In the genomic region with DNA sequence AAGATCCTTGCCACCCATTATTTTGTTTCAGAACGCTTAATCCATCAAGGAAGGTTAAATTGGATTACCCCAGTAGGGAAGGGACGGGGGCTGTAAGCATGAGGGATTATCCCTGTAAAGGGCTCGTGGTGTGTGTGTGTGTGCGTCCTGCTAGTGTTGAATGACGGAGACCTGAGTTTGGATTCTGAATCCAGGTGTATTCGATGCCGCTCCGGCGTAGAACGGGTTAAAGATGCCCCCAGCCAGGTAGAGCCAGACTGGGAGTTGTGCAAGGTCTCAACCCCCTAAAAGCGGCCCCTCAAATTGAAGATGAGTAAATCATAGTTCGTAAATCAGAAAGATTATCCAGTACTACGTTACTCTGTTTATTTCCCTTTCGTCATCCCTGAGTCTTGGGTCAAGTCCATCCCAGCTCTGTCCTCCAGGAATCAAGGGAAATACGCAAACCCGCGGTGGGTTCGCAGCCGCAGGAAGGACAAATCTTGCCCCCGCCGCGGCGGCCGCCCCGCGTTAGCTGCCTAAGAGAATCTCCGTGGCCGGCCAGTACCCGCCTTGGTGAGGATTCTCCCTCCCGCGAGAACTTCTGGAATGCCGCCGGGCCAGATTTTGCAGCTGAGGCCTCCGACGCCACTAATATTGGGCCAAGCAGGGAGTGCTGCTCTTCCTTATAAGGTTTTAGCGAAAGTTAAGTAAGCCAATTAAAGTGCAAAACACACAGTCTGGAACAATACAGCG, we compare ENCODE assay signal across 8 cellular contexts. TPM values are rescaled to one million over a fixed set of nuclear protein-coding genes. Genes with fewer than 3 reads are reported as not detected.
DNase-seq lines count a peak whose midpoint lies in the region; ATAC-seq and TF ChIP-seq lines count a peak whose summit lies in the region.

No MANE protein-coding gene starts in this region.

- peaks cover 5 to 17% of the 10 kb centered on the region in 2 donors for H3K36me3 Mint-ChIP-seq in CD4-positive, alpha-beta memory T cell

- intact Hi-C loops in CD4-positive, alpha-beta memory T cell (cut with micrococcal nuclease) = loop anchor here (1.0 to 2.0 kb wide), 2 partner anchors 193 to 467 kb away; a partner anchor contains a TSS
- intact Hi-C loops in OCI-LY7 (cut with micrococcal nuclease; ENCODE audit: unreplicated experiment) = loop anchor here (2.0 to 10.0 kb wide), 2 partner anchors 193 to 713 kb away; a partner anchor contains a TSS
- intact Hi-C loops in mammary epithelial cell (cut with micrococcal nuclease) = loop anchor here (5.0 kb wide), 2 partner anchors 370 to 475 kb away; no protein-coding TSS in a partner anchor
- intact Hi-C loops in gastrocnemius medialis (cut with DNase I; ENCODE audit: low total_unique reads) = loop anchor here (2.0 to 10.0 kb wide), 2 partner anchors 57 to 467 kb away; a partner anchor contains a TSS

- peak overlapping the region; percentile 93 for H2AFZ ChIP-seq in OCI-LY7 (ENCODE audit: low read length)
- H2AFZ ChIP-seq in mammary epithelial cell (ENCODE audit: low read depth, low read length) = peak overlapping the region; percentile 85

- H3K9me3 Mint-ChIP-seq in CD4-positive, alpha-beta memory T cell = peaks cover 0 to 6% (median 0%) of the 10 kb centered on the region in 8 donors

- no peak for TF ChIP-seq CTCF in OCI-LY7 (conservative IDR thresholded peaks at IDR 0.05; ENCODE audit: low read length)
- TF ChIP-seq CTCF in mammary epithelial cell (conservative IDR thresholded peaks at IDR 0.05 in 1 of 2, IDR thresholded peaks at IDR 0.05 in 1 of 2; ENCODE audit: extremely low read depth in 1 of 2, insufficient read depth in 1 of 2, low read depth in 1 of 2, low read length in 2 of 2) = no peak
- TF ChIP-seq CTCF in gastrocnemius medialis (IDR thresholded peaks at IDR 0.05 in 4 of 5, conservative IDR thresholded peaks at IDR 0.05 in 1 of 5) = no peak

- no peaks in the 10 kb centered on the region for H3K9me3 ChIP-seq in CD4-positive, alpha-beta memory T cell (ENCODE audit: control insufficient read depth in 1 of 2, low read length in 2 of 2)
- H3K9me3 ChIP-seq in OCI-LY7 (ENCODE audit: low read length) (no peaks in the 10 kb centered on the region), mammary epithelial cell (replicated peaks; ENCODE audit: insufficient read depth, low read length) (no peaks in the 10 kb centered on the region), iPS-20b (ENCODE audit: insufficient read depth, low read depth, low read length) (no peaks in the 10 kb centered on the region), gastrocnemius medialis (no peaks in the 10 kb centered on the region)

- peaks cover 5% of the 10 kb centered on the region in 2 donors for H3K27me3 Mint-ChIP-seq in CD4-positive, alpha-beta memory T cell

- whole genome bisulfite sequencing in mammary epithelial cell (ENCODE audit: low coverage, missing lambda C conversion rate) = 4% methylated on average over 29 of the region's 37 CpGs

- CTCF ChIA-PET in CD4-positive, alpha-beta memory T cell (lab: Charles Lee; ENCODE audit: partially characterized antibody) = interaction anchor here (0.7 to 5.9 kb wide), 6 partner anchors 11 to 437 kb away, joined by 3 to 35 read pairs (median 4); no protein-coding TSS in a partner anchor
- CTCF ChIA-PET in OCI-LY7 (lab: Charles Lee; ENCODE audit: unreplicated experiment) = no interaction called here
- CTCF ChIA-PET in mammary epithelial cell (lab: Charles Lee; ENCODE audit: low non-redundant PET) = no interaction called here

- peak overlapping the region; percentile 95 to 100 (median 99) for H3K4me3 Mint-ChIP-seq in CD4-positive, alpha-beta memory T cell

- H3K27ac Mint-ChIP-seq in CD4-positive, alpha-beta memory T cell = peak overlapping the region; percentile 91 to 99 (median 94)

- in situ Hi-C loops in mammary epithelial cell (cut with MboI; ENCODE audit: low sequenced_read_pairs in 2 of 2) = no loop called here
- in situ Hi-C loops in gastrocnemius medialis (cut with MboI; ENCODE audit: low sequenced_read_pairs in 4 of 4) = loop anchor here in 2 of 4 donors (25.0 kb wide), 2 partner anchors 210 to 310 kb away; a partner anchor contains a TSS

- peak overlapping the region; percentile 69 to 86 for H3K4me3 ChIP-seq in CD4-positive, alpha-beta memory T cell (ENCODE audit: low read length in 2 of 2)
- H3K4me3 ChIP-seq in OCI-LY7 (ENCODE audit: low read depth, low read length, poor library complexity, severe bottlenecking) (peak overlapping the region; percentile 97), mammary epithelial cell (replicated peaks in 1 of 3; ENCODE audit: insufficient read depth in 1 of 3, low read depth in 2 of 3, low read length in 3 of 3) (peak overlapping the region; percentile 67 to 71 (median 68)), iPS-20b (ENCODE audit: low read length) (peak overlapping the region; percentile 98), gastrocnemius medialis (peak overlapping the region; percentile 66 to 83 (median 74))

- H3K4me1 Mint-ChIP-seq in CD4-positive, alpha-beta memory T cell = peaks cover 28 to 52% (median 40%) of the 10 kb centered on the region in 4 donors

- TF ChIP-seq POLR2A in gastrocnemius medialis (IDR thresholded peaks at IDR 0.05) = no peak

- no peaks in the 10 kb centered on the region for H3K36me3 ChIP-seq in CD4-positive, alpha-beta memory T cell (ENCODE audit: insufficient read depth, low read length)
- H3K36me3 ChIP-seq in OCI-LY7 (ENCODE audit: insufficient read depth, low read length) (peaks cover 37% of the 10 kb centered on the region), mammary epithelial cell (ENCODE audit: insufficient read depth, low read length) (peaks cover 3% of the 10 kb centered on the region), iPS-20b (ENCODE audit: insufficient read depth, low read depth, low read length) (peaks cover 29% of the 10 kb centered on the region), gastrocnemius medialis (no peaks in the 10 kb centered on the region)

- H3K9ac ChIP-seq in mammary epithelial cell (ENCODE audit: insufficient read depth, low read length) (peak overlapping the region; percentile 84), iPS-20b (ENCODE audit: low read depth, low read length) (peak overlapping the region; percentile 98)

- POLR2A ChIA-PET in CD4-positive, alpha-beta memory T cell (lab: Charles Lee; ENCODE audit: partially characterized antibody) = interaction anchor here (0.6 to 1.6 kb wide), 8 partner anchors 8 to 225 kb away, joined by 3 to 10 read pairs (median 4); a partner anchor contains a TSS
- POLR2A ChIA-PET in OCI-LY7 (lab: Charles Lee) = interaction anchor here (0.6 to 1.9 kb wide), 6 partner anchors 195 to 467 kb away, joined by 3 to 7 read pairs (median 4); no protein-coding TSS in a partner anchor

- H3K79me2 ChIP-seq in OCI-LY7 (ENCODE audit: insufficient read depth, low read depth, low read length) (peaks cover 44% of the 10 kb centered on the region), mammary epithelial cell (ENCODE audit: insufficient read depth, low read length) (peaks cover 58% of the 10 kb centered on the region)

- peaks cover 37% of the 10 kb centered on the region for H3K4me1 ChIP-seq in CD4-positive, alpha-beta memory T cell (ENCODE audit: insufficient read depth, low read length)
- H3K4me1 ChIP-seq in OCI-LY7 (ENCODE audit: insufficient read depth, low read length, poor library complexity, severe bottlenecking) (peaks cover 37% of the 10 kb centered on the region), mammary epithelial cell (ENCODE audit: insufficient read depth, low read length) (peaks cover 27% of the 10 kb centered on the region), iPS-20b (ENCODE audit: insufficient read depth, low read length) (peaks cover 14% of the 10 kb centered on the region), gastrocnemius medialis (peaks cover 16 to 23% of the 10 kb centered on the region in 2 donors)

- H4K20me1 ChIP-seq in OCI-LY7 (ENCODE audit: insufficient read depth, low read length) = peaks cover 24% of the 10 kb centered on the region
- H4K20me1 ChIP-seq in mammary epithelial cell (ENCODE audit: insufficient read depth, low read length) = no peaks in the 10 kb centered on the region

- peak in 1 of 5 donors; percentile 47 for DNase-seq in CD4-positive, alpha-beta memory T cell
- DNase-seq in OCI-LY7 (ENCODE audit: low spot score) (peak; percentile 22), mammary epithelial cell (peak; percentile 88), gastrocnemius medialis (peak; percentile 24 to 60), GM19238 (ENCODE audit: insufficient read length, low spot score) (no peak)

- TSS peak; percentile 89 for BruUV-seq in OCI-LY7 (replicated peaks; lab: Mats Ljungman, UMichigan)
- TSS peak; percentile 86 for BruUV-seq in mammary epithelial cell (replicated peaks; lab: Mats Ljungman, UMichigan)

- H3K27me3 ChIP-seq in CD4-positive, alpha-beta memory T cell (ENCODE audit: insufficient read depth, low read length) = no peaks in the 10 kb centered on the region
- H3K27me3 ChIP-seq in mammary epithelial cell (ENCODE audit: insufficient read depth, low read length) (no peaks in the 10 kb centered on the region), iPS-20b (ENCODE audit: insufficient read depth, low read length) (peaks cover 48% of the 10 kb centered on the region), gastrocnemius medialis (no peaks in the 10 kb centered on the region)

- peak overlapping the region; percentile 50 for H3K27ac ChIP-seq in CD4-positive, alpha-beta memory T cell (ENCODE audit: low read depth, low read length)
- H3K27ac ChIP-seq in OCI-LY7 (ENCODE audit: low read depth, low read length, poor library complexity, severe bottlenecking) (peak overlapping the region; percentile 73), mammary epithelial cell (ENCODE audit: insufficient read depth, low read depth, low read length) (peak overlapping the region; percentile 86), iPS-20b (ENCODE audit: low read length) (peak overlapping the region; percentile 82), gastrocnemius medialis (peak overlapping the region; percentile 76 to 86 (median 78))

- no peaks in the 10 kb centered on the region for H3K9me2 ChIP-seq in OCI-LY7 (ENCODE audit: insufficient read depth, low read length)

- dilution Hi-C loops in mammary epithelial cell (cut with HindIII; ENCODE audit: low sequenced_read_pairs) = loop anchor here (25.0 kb wide), 1 partner anchor 435 kb away; no protein-coding TSS in a partner anchor

- ATAC-seq in GM19023 (IDR thresholded peaks at IDR 0.05; ENCODE audit: unreplicated experiment) (peak; percentile 26), HG03159 (IDR thresholded peaks at IDR 0.05; ENCODE audit: unreplicated experiment) (peak; percentile 19), gastrocnemius medialis (peak; percentile 68 to 70)

- peak overlapping the region; percentile 87 for H3K4me2 ChIP-seq in OCI-LY7 (ENCODE audit: low read length)
- H3K4me2 ChIP-seq in mammary epithelial cell (ENCODE audit: insufficient read depth, low read depth, low read length) = peak overlapping the region; percentile 93

RNA-seq across cellular contexts. Expression of a gene that starts 0.6 kb away (rescaled TPM):
- total RNA-seq in CD4-positive, alpha-beta memory T cell = 10 to 100 TPM; 45.5 to 47.9 TPM
- 10 to 100 TPM; 21.1 to 22.5 TPM for polyA plus RNA-seq in CD4-positive, alpha-beta memory T cell
- 41.6 and 50.4 TPM in 2 replicates for total RNA-seq in OCI-LY7 (2014; rRNA removed; shearing (Covaris generic))
- 101 and 105 TPM in 2 replicates for total RNA-seq in OCI-LY7 (2022)
- 10 to 100 TPM; 51.5 to 96.9 TPM for total RNA-seq in mammary epithelial cell
- polyA plus RNA-seq in mammary epithelial cell = 59.0 TPM
- 52.6 TPM for polyA minus RNA-seq in mammary epithelial cell
- 10 to 100 TPM in 2 of 4 donors, 1 to 10 TPM in 2; 6.2 to 11.0 (median 9.4) TPM for total RNA-seq in gastrocnemius medialis

Comparison
In these comparisons a context has a peak if more than half of its experiments do, and no peak if none do; other contexts are left out.
1. ATAC-seq: peak in every context shown above with its lines; median percentile 69 in gastrocnemius medialis; 26 in GM19023; 19 in HG03159.